Comparison of ENCODE assay signal across 22 cellular contexts in the genomic region with DNA sequence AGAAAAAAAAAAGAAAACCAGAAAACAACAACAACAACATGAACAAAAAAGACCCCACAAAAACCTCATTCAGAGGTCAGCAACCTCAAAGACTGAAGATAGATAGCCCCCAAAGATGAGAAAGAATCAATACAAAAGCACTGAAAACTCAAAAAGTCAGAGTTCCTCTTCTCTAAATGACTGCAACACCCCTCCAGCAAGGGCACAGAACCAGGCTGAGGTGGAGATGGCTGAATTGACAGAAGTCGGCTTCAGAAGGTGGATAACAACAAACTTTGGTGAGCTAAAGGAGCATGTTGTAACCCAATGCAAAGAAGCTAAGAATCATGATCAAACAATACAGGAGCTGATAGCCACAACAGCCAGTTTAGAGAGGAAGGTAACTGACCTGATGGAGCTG.
"Had no signal": no experiment of that assay in that cellular context is flagged by ENCODE, and none has a peak within 500 bp of the region (broad histone marks: within the 10 kb centered on the region; RNA-seq: fewer than 3 reads in every experiment).

No MANE protein-coding gene starts in this region.

- H3K4me2 ChIP-seq: hepatocyte had no signal

- DNase-seq: activated CD4-positive, alpha-beta T cell treated with anti-CD3 and anti-CD28 coated beads for 1 hour; activated CD4-positive, alpha-beta T cell treated with anti-CD3 and anti-CD28 coated beads, Interleukin-2, amount 50 U/mL, for 4 hours; activated gamma-delta T cell; activated naive CD4-positive, alpha-beta T cell treated with anti-CD3 and anti-CD28 coated beads, Interleukin-2, amount 50 U/mL, for 16 hours; aorta; caudate nucleus; colonic mucosa; glutamatergic neuron; left ventricle myocardium inferior; midbrain; nephron progenitor cell; pancreas; psoas muscle; stimulated activated CD4-positive, alpha-beta T cell treated with anti-CD3 and anti-CD28 coated beads, Interleukin-2, amount 100 ng/mL, for 24 hours; transverse colon; uterus had no signal

- ATAC-seq: pancreas; psoas muscle; stimulated activated effector memory CD8-positive, alpha-beta T cell treated with anti-CD3 and anti-CD28 coated beads, Interleukin-12 subunit alpha, Interleukin-12 subunit beta, amount 100 ng/mL, for 72 hours had no signal

- H3K27me3 ChIP-seq: colonic mucosa, esophagus muscularis mucosa, hepatocyte, pancreas, right atrium auricular region, transverse colon, uterus had no signal

- H3K4me1 ChIP-seq: colonic mucosa, esophagus muscularis mucosa, left ventricle myocardium inferior, pancreas, psoas muscle, right atrium auricular region, transverse colon, uterus had no signal

- H3K4me3 Mint-ChIP-seq: brain; nephron progenitor cell; stimulated activated effector memory CD8-positive, alpha-beta T cell treated with anti-CD3 and anti-CD28 coated beads, Interleukin-12 subunit alpha, Interleukin-12 subunit beta, amount 100 ng/mL, for 72 hours had no signal

- H3K27ac Mint-ChIP-seq: nephron progenitor cell; stimulated activated effector memory CD8-positive, alpha-beta T cell treated with anti-CD3 and anti-CD28 coated beads, Interleukin-12 subunit alpha, Interleukin-12 subunit beta, amount 100 ng/mL, for 72 hours had no signal

- H3K9me3 ChIP-seq: colonic mucosa, pancreas, right atrium auricular region had no signal

- H3K36me3 ChIP-seq: colonic mucosa, pancreas, uterus had no signal

- H3K4me1 Mint-ChIP-seq: nephron progenitor cell had no signal

- H3K27ac ChIP-seq: colonic mucosa, esophagus muscularis mucosa, hepatocyte, left ventricle myocardium inferior, pancreas, psoas muscle, right atrium auricular region, transverse colon, uterus, VCaP had no signal

- H3K4me3 ChIP-seq: colonic mucosa, esophagus muscularis mucosa, hepatocyte, left ventricle myocardium inferior, pancreas, psoas muscle, right atrium auricular region, transverse colon, uterus had no signal

- H3K27me3 Mint-ChIP-seq: brain had no signal

- H2AFZ ChIP-seq: hepatocyte had no signal

- H3K36me3 Mint-ChIP-seq: brain had no signal
